8 cellular contexts compared by ENCODE assay signal in the genomic region with DNA sequence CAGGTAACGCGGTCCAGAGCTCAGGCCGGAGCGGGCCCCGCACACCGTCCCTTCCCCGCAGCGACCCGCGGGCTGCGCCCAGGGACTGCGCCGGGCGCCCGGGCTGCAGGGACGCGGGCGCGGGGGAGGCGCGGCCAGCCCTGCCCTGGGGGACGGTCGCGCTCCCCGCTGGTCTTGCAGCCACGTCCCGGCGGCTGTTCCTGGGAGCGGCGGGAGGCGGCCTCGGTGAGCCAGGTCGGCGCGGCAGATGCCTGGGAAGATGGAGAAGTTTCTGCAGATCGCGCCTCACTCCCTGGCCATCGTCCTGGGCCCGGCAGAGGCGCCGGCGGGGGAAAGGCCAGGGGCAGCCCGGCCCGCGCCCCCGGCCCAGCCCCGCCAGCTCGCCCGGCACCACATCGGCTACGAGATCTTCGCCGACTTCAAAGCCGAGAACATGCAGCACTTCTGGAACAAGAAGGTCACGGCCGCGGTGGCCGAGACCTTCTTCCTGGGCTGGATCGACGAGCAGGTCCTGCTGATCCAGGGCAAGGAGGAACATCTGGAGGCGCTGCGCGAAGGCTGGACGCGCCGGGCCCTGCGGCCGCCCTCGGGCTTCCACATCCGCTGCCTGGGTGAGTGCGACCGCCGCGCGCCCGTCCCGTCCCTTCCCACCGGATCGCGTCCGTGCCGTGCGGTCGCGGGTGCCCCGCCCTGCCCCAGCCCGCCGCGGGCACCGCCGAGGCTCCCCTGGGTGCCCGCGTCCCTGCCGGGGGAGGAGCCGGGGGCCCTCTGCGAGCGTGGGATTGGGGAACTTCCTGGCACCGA.
A peak's percentile ranks its signal among the peaks of the same experiment; 100 is the strongest.
DNase-seq lines count a peak whose midpoint lies in the region; ATAC-seq, FAIRE-seq and TF ChIP-seq lines count a peak whose summit lies in the region.

No MANE protein-coding gene starts in this region.

- peak overlapping the region; percentile 81 for H2AFZ ChIP-seq in keratinocyte (ENCODE audit: control insufficient read depth, low read length)

- H3K27ac ChIP-seq in HL-60 (replicated peaks), result no peak overlapping the region
- H3K27ac ChIP-seq in keratinocyte (ENCODE audit: control insufficient read depth, insufficient read depth, low read length), result no peak overlapping the region

- no peak for TF ChIP-seq POLR2A in GM12891 (IDR thresholded peaks at IDR 0.05; ENCODE audit: low read depth, low read length)

- CTCF ChIA-PET in AG04449 (lab: Yijun Ruan, JAX), result no interaction called here
- CTCF ChIA-PET in MCF 10A (lab: Yijun Ruan, JAX), result interaction anchor here (0.6 kb wide), 2 partner anchors 354 to 401 kb away, joined by 3 read pairs; no protein-coding TSS in a partner anchor

- H3K27me3 ChIP-seq in HL-60 (ENCODE audit: insufficient read depth, poor library complexity, severe bottlenecking) (peaks cover 8% of the 10 kb centered on the region), keratinocyte (ENCODE audit: control insufficient read depth, extremely low read depth, insufficient read depth, low read length) (peaks cover 10% of the 10 kb centered on the region)

- H3K9ac ChIP-seq in keratinocyte (ENCODE audit: control insufficient read depth, extremely low read depth, insufficient read depth, low read length), result peak overlapping the region; percentile 33

- H3K9me3 Mint-ChIP-seq in MCF 10A (ENCODE audit: unreplicated experiment), result peaks cover 12% of the 10 kb centered on the region

- no peaks in the 10 kb centered on the region for H4K20me1 ChIP-seq in keratinocyte (ENCODE audit: control insufficient read depth, extremely low read depth, insufficient read depth, low read length)

- peak overlapping the region; percentile 68 for H3K4me3 Mint-ChIP-seq in MCF 10A (ENCODE audit: unreplicated experiment)

- H3K4me2 ChIP-seq in keratinocyte (ENCODE audit: control insufficient read depth, extremely low read depth, insufficient read depth, low read depth, low read length), result peak overlapping the region; percentile 83

- BruUV-seq in MCF 10A (replicated peaks; lab: Mats Ljungman, UMichigan), result no TSS peak

- peak; percentile 38 for ATAC-seq in stimulated activated naive CD8-positive, alpha-beta T cell treated with anti-CD3 and anti-CD28 coated beads, Interleukin-15, Interleukin-2, amounts not matched to agents 100 U/mL and 50 U/mL, for 24 hours
- no peak for ATAC-seq in HG03025 (IDR thresholded peaks at IDR 0.05; ENCODE audit: low FRiP score, unreplicated experiment)

- intact Hi-C loops in MCF 10A (cut with micrococcal nuclease), result no loop called here

- no peaks in the 10 kb centered on the region for H3K27me3 Mint-ChIP-seq in MCF 10A (ENCODE audit: insufficient read depth, unreplicated experiment)

- H3K4me3 ChIP-seq in AG04449 (ENCODE audit: low read depth, low read length), result peak overlapping the region; percentile 29
- peak overlapping the region; percentile 51 for H3K4me3 ChIP-seq in HL-60 (replicated peaks; ENCODE audit: insufficient read depth, low read length)
- H3K4me3 ChIP-seq in keratinocyte (ENCODE audit: control insufficient read depth in 2 of 3, extremely low read depth in 1 of 3, insufficient read depth in 2 of 3, low read depth in 1 of 3, low read length in 3 of 3), result peak overlapping the region; percentile 52 to 78 (median 78)

- H3K36me3 Mint-ChIP-seq in MCF 10A (ENCODE audit: insufficient read depth, unreplicated experiment), result no peaks in the 10 kb centered on the region

- TF ChIP-seq CTCF in AG04449 (IDR thresholded peaks at IDR 0.05; ENCODE audit: insufficient read depth, low read length, missing control alignments) (no peak), HL-60 (IDR thresholded peaks at IDR 0.05; ENCODE audit: insufficient read depth, low read length) (no peak), MCF 10A (IDR thresholded peaks at IDR 0.05; ENCODE audit: unreplicated experiment) (no peak), keratinocyte (optimal IDR thresholded peaks at IDR 0.05 in 1 of 3, IDR thresholded peaks at IDR 0.05 in 1 of 3, conservative IDR thresholded peaks at IDR 0.05 in 1 of 3; ENCODE audit: extremely low read depth in 1 of 3, insufficient read depth in 2 of 3, low read length in 3 of 3) (peak in 2 of 3 experiments; percentile 16 to 38)

- no peaks in the 10 kb centered on the region for H3K9me1 ChIP-seq in keratinocyte (ENCODE audit: control insufficient read depth, extremely low read depth, insufficient read depth, low read length)

- H3K27ac Mint-ChIP-seq in MCF 10A (ENCODE audit: low read depth, unreplicated experiment), result no peak overlapping the region

- no peaks in the 10 kb centered on the region for H3K79me2 ChIP-seq in keratinocyte (ENCODE audit: control insufficient read depth, insufficient read depth, low read length)

- POLR2A ChIA-PET in AG04449 (lab: Yijun Ruan, JAX) (no interaction called here), MCF 10A (lab: Yijun Ruan, JAX) (no interaction called here)

- peaks cover 4% of the 10 kb centered on the region for H3K9me3 ChIP-seq in keratinocyte (ENCODE audit: control insufficient read depth, low read depth, low read length)

- dilution Hi-C loops in keratinocyte (cut with MboI; ENCODE audit: extremely low pct_ligation_motif_present, low sequenced_read_pairs), result no loop called here

- FAIRE-seq in keratinocyte (lab: Jason Lieb, UNC), result no peak
- no peak for FAIRE-seq in GM12891 (lab: Jason Lieb, UNC)

- H3K4me1 Mint-ChIP-seq in MCF 10A (ENCODE audit: insufficient read depth, unreplicated experiment), result peaks cover 4% of the 10 kb centered on the region

- no peaks in the 10 kb centered on the region for H3K36me3 ChIP-seq in keratinocyte (ENCODE audit: control insufficient read depth in 2 of 2, extremely low read depth in 1 of 2, insufficient read depth in 2 of 2, low read length in 2 of 2)

- no peaks in the 10 kb centered on the region for H3K4me1 ChIP-seq in keratinocyte (ENCODE audit: control insufficient read depth, extremely low read depth, insufficient read depth, low read length)

- DNase-seq in AG04449 (ENCODE audit: low read depth, low spot score) (no peak), HL-60 (ENCODE audit: low read depth in 1 of 2, low spot score in 1 of 2) (peak; percentile 34 to 45), MCF 10A (ENCODE audit: unreplicated experiment) (peak; percentile 46), keratinocyte (ENCODE audit: low read depth, low spot score) (no peak), GM12891 (ENCODE audit: insufficient read length, low spot score) (no peak), GM19240 (ENCODE audit: insufficient read length, low spot score) (no peak)
- peak; percentile 25 for DNase-seq in stimulated activated naive CD8-positive, alpha-beta T cell treated with anti-CD3 and anti-CD28 coated beads, Interleukin-15, Interleukin-2, amounts not matched to agents 100 U/mL and 50 U/mL, for 24 hours

TF ChIP-seq in GM12891, 5 proteins besides CTCF, POLR2A, EP300 and RAD21:
- TF ChIP-seq TAF1 (IDR thresholded peaks at IDR 0.05; ENCODE audit: low read depth, low read length), result no peak
- TF ChIP-seq POLR2AphosphoS5 (IDR thresholded peaks at IDR 0.05; ENCODE audit: low read depth, low read length), result no peak
- no peak for TF ChIP-seq SPI1 (IDR thresholded peaks at IDR 0.05; ENCODE audit: low read depth, low read length)

Comparison
In these comparisons a context has a peak if more than half of its experiments do, and no peak if none do; other contexts are left out.
1. DNase-seq: peak in HL-60 (2 of 2), MCF 10A (single experiment) and stimulated activated naive CD8-positive, alpha-beta T cell treated with anti-CD3 and anti-CD28 coated beads, Interleukin-15, Interleukin-2, amounts not matched to agents 100 U/mL and 50 U/mL, for 24 hours (single experiment); none in AG04449 (single experiment), keratinocyte (single experiment), GM12891 (single experiment) and GM19240 (single experiment).
2. CTCF ChIP-seq: peak in keratinocyte (2 of 3); none in AG04449 (single experiment), HL-60 (single experiment) and MCF 10A (single experiment).
3. Peak in every context shown above with its lines, with median percentiles within 50 percentile points of each other: H3K4me3 ChIP-seq.